Comparison of ENCODE assay signal across 9 cellular contexts in the genomic region with DNA sequence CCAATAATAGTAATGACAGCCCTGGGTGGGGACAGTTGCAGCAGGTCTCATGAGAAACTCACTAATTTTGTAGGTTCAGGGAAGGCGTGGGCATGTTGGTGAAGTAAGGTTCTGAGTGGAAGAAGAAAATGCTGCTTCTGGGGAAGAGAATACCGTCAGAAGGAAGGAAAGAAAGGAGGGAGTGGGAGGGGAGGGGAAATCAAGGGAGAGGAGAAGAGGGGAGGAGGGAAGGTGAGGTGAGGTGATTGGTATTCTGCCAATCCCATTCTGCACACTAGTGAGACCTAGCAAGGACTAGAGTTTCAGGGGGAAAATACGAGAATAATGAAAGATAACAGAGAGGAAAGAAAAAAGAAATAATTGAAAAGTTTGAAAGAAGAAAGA. TPM values are rescaled to one million over a fixed set of nuclear protein-coding genes. Genes with fewer than 3 reads are reported as not detected.
A peak's percentile ranks its signal among the peaks of the same experiment; 100 is the strongest.
DNase-seq lines count a peak whose midpoint lies in the region; ATAC-seq and TF ChIP-seq lines count a peak whose summit lies in the region.
"Had no signal": no experiment of that assay in that cellular context is flagged by ENCODE, and none has a peak within 500 bp of the region (broad histone marks: within the 10 kb centered on the region; RNA-seq: fewer than 3 reads in every experiment).

No MANE protein-coding gene starts in this region.

- peaks cover 18 to 28% (median 23%) of the 10 kb centered on the region in 4 donors for H3K4me1 Mint-ChIP-seq in CD4-positive, alpha-beta memory T cell

- intact Hi-C loops in CD4-positive, alpha-beta memory T cell (cut with micrococcal nuclease) = loop anchor here (1.0 to 2.0 kb wide), 2 partner anchors 33 to 100 kb away; a partner anchor contains a TSS

- H3K36me3 ChIP-seq in CD4-positive, alpha-beta memory T cell (ENCODE audit: insufficient read depth, low read length) = no peaks in the 10 kb centered on the region
- no peaks in the 10 kb centered on the region for H3K36me3 ChIP-seq in muscle layer of duodenum (ENCODE audit: control insufficient read depth in 1 of 2, insufficient read depth in 2 of 2, low read length in 2 of 2)

- H3K27ac Mint-ChIP-seq in CD4-positive, alpha-beta memory T cell = peak overlapping the region; percentile 61 to 95 (median 91)

- POLR2A ChIA-PET in CD4-positive, alpha-beta memory T cell (lab: Charles Lee; ENCODE audit: partially characterized antibody) = interaction anchor here (1.3 to 2.3 kb wide), 5 partner anchors 99 to 891 kb away, joined by 3 to 15 read pairs (median 4); a partner anchor contains a TSS

- no peaks in the 10 kb centered on the region for H3K36me3 Mint-ChIP-seq in CD4-positive, alpha-beta memory T cell

- no peak for TF ChIP-seq CTCF in LNCaP clone FGC (IDR thresholded peaks at IDR 0.05; ENCODE audit: control insufficient read depth, extremely low read depth, insufficient read depth)

- H3K4me1 ChIP-seq in CD4-positive, alpha-beta memory T cell (ENCODE audit: insufficient read depth, low read length) = peaks cover 16% of the 10 kb centered on the region
- peaks cover 0 to 4% of the 10 kb centered on the region in 2 donors for H3K4me1 ChIP-seq in muscle layer of duodenum (ENCODE audit: control insufficient read depth in 1 of 2, insufficient read depth in 2 of 2, low read length in 2 of 2)

- H3K27me3 ChIP-seq in CD4-positive, alpha-beta memory T cell (ENCODE audit: insufficient read depth, low read length) = peaks cover 17% of the 10 kb centered on the region
- peaks cover 6% of the 10 kb centered on the region for H3K27me3 ChIP-seq in muscle layer of duodenum (ENCODE audit: low read depth, low read length)

- H3K9me3 Mint-ChIP-seq in CD4-positive, alpha-beta memory T cell = no peaks in the 10 kb centered on the region

- H3K27me3 Mint-ChIP-seq in CD4-positive, alpha-beta memory T cell = peaks cover 13 to 26% of the 10 kb centered on the region in 2 donors

- CTCF ChIA-PET in CD4-positive, alpha-beta memory T cell (lab: Charles Lee; ENCODE audit: partially characterized antibody) = interaction anchor here (0.9 to 13.3 kb wide), 10 partner anchors 10 to 326 kb away, joined by 3 to 321 read pairs (median 12); a partner anchor contains a TSS

- DNase-seq in CD4-positive, alpha-beta memory T cell = no peak
- DNase-seq in LNCaP clone FGC (ENCODE audit: low read depth) (no peak), cerebellar cortex (ENCODE audit: low spot score) (peak; percentile 29), COLO668 (lab: John Stamatoyannopoulos, UW; ENCODE audit: unreplicated experiment) (no peak)
- no peak for DNase-seq in effector CD8-positive, alpha-beta T cell (lab: John Stamatoyannopoulos, UW)
- no peak for DNase-seq in activated CD4-positive, alpha-beta T cell treated with anti-CD3 and anti-CD28 coated beads, Interleukin-2, amount 50 U/mL, for 48 hours

- peak overlapping the region; percentile 88 to 92 (median 90) for H3K4me3 Mint-ChIP-seq in CD4-positive, alpha-beta memory T cell

- H3K27ac ChIP-seq in CD4-positive, alpha-beta memory T cell (ENCODE audit: low read depth, low read length) = peak overlapping the region; percentile 7
- H3K27ac ChIP-seq in muscle layer of duodenum (ENCODE audit: low read length) = peak overlapping the region; percentile 89

- no peak for ATAC-seq in HG03025 (IDR thresholded peaks at IDR 0.05; ENCODE audit: low FRiP score, unreplicated experiment)

- H3K4me3 ChIP-seq in CD4-positive, alpha-beta memory T cell (ENCODE audit: low read length in 2 of 2) = peak overlapping the region; percentile 59 to 71
- peak overlapping the region; percentile 53 for H3K4me3 ChIP-seq in LNCaP clone FGC (ENCODE audit: low read depth, low read length)
- H3K4me3 ChIP-seq in muscle layer of duodenum (ENCODE audit: low read depth in 1 of 2, low read length in 2 of 2) = peak overlapping the region; percentile 76 to 89

- no peaks in the 10 kb centered on the region for H3K9me3 ChIP-seq in CD4-positive, alpha-beta memory T cell (ENCODE audit: control insufficient read depth in 1 of 2, low read length in 2 of 2)
- no peaks in the 10 kb centered on the region for H3K9me3 ChIP-seq in muscle layer of duodenum (ENCODE audit: control insufficient read depth in 1 of 2, low read length in 2 of 2)

RNA-seq across cellular contexts. Expression of a gene that starts 32.4 kb away (rescaled TPM):
- 10 to 100 TPM; 67.6 to 74.0 TPM for total RNA-seq in CD4-positive, alpha-beta memory T cell
- 100 to 1,000 TPM; 171 to 176 TPM for polyA plus RNA-seq in CD4-positive, alpha-beta memory T cell

RNA-seq across cellular contexts. Expression of a gene that starts 54.9 kb away (rescaled TPM):
- total RNA-seq in CD4-positive, alpha-beta memory T cell = not detected
- not detected for polyA plus RNA-seq in CD4-positive, alpha-beta memory T cell
- total RNA-seq: LHCN-M2 had no signal
